In genomic region chr20:1118336-1119127, GRCh38 we compare ENCODE assay signal across 8 cellular contexts. TPM values are rescaled to one million over a fixed set of nuclear protein-coding genes. Genes with fewer than 3 reads are reported as not detected.
DNase-seq lines count a peak whose midpoint lies in the region; TF ChIP-seq lines count a peak whose summit lies in the region.

Gene PSMF1 (plus strand): TSS chr20:1118602. CDS start chr20:1118774, 172 bp downstream.

- H4K20me1 ChIP-seq in MM.1S (ENCODE audit: insufficient read depth, low read length) (no peaks in the 10 kb centered on the region), neural progenitor cell (ENCODE audit: low read depth) (peaks cover 11% of the 10 kb centered on the region)

- H3K36me3 ChIP-seq in HAP-1 (replicated peaks) (peaks cover 15% of the 10 kb centered on the region), MM.1S (replicated peaks; ENCODE audit: insufficient read depth, low read length) (no peaks in the 10 kb centered on the region), neural progenitor cell (no peaks in the 10 kb centered on the region)

- DNase-seq in G401 (ENCODE audit: low spot score) = peak; percentile 91
- peak; percentile 82 to 95 for DNase-seq in HAP-1 (ENCODE audit: low spot score in 2 of 2)
- DNase-seq in MM.1S = peak; percentile 95
- peak; percentile 61 for DNase-seq in SIG-M5 (lab: John Stamatoyannopoulos, UW)
- DNase-seq in activated gamma-delta T cell treated with Interleukin-2 at 50 U/mL for 16 hours = peak; percentile 96
- peak; percentile 91 to 97 for DNase-seq in foreskin fibroblast
- DNase-seq in neural progenitor cell (ENCODE audit: low spot score) = peak; percentile 96
- peak; percentile 73 for DNase-seq in stromal cell of bone marrow (ENCODE audit: low read depth)

- H3K79me2 ChIP-seq in MM.1S (ENCODE audit: low read length) (peaks cover 51% of the 10 kb centered on the region), neural progenitor cell (ENCODE audit: low read depth) (peaks cover 51% of the 10 kb centered on the region)

- in situ Hi-C loops in G401 (cut with HindIII; ENCODE audit: low sequenced_read_pairs) = no loop called here
- in situ Hi-C loops in HAP-1 (cut with MboI; ENCODE audit: low sequenced_read_pairs) = loop anchor here (25.0 kb wide), 1 partner anchor 344 kb away; the partner anchor contains the start of gene NSFL1C

- peak within 1 kb of the TSS; percentile 42 for H3K27ac Mint-ChIP-seq in neural progenitor cell

- H3K9me3 Mint-ChIP-seq in neural progenitor cell = no peaks in the 10 kb centered on the region

- peaks cover 28% of the 10 kb centered on the region for H3K4me1 Mint-ChIP-seq in neural progenitor cell

- H3F3A ChIP-seq in MM.1S (ENCODE audit: insufficient read depth, low read length) (no peaks in the 10 kb centered on the region), neural progenitor cell (ENCODE audit: low read depth) (no peaks in the 10 kb centered on the region)

- H3K27me3 Mint-ChIP-seq in neural progenitor cell (ENCODE audit: insufficient read depth, low read depth) = peaks cover 7% of the 10 kb centered on the region

- no peak for TF ChIP-seq CTCF in MM.1S (IDR thresholded peaks at IDR 0.05; ENCODE audit: low read length)
- TF ChIP-seq CTCF in foreskin fibroblast (IDR thresholded peaks at IDR 0.05; ENCODE audit: low read depth, low read length) = no peak
- no peak for TF ChIP-seq CTCF in neural progenitor cell (IDR thresholded peaks at IDR 0.05)

- H3K9me3 ChIP-seq in HAP-1 (no peaks in the 10 kb centered on the region), MM.1S (replicated peaks; ENCODE audit: insufficient read depth, low read length) (no peaks in the 10 kb centered on the region), neural progenitor cell (ENCODE audit: low read depth) (no peaks in the 10 kb centered on the region)

- H3K4me3 Mint-ChIP-seq in neural progenitor cell = peak within 1 kb of the TSS; percentile 96

- H3K4me1 ChIP-seq in HAP-1 = peaks cover 4% of the 10 kb centered on the region; the same call in 1 of the 2 replicates
- H3K4me1 ChIP-seq in MM.1S (ENCODE audit: low read length) = peaks cover 31% of the 10 kb centered on the region
- H3K4me1 ChIP-seq in neural progenitor cell = peaks cover 9% of the 10 kb centered on the region

- peak within 1 kb of the TSS; percentile 82 for H2AFZ ChIP-seq in MM.1S (ENCODE audit: low read length)
- H2AFZ ChIP-seq in neural progenitor cell (replicated peaks) = peak within 1 kb of the TSS; percentile 99

- H3K9ac ChIP-seq in MM.1S (ENCODE audit: low read length) (peak within 1 kb of the TSS; percentile 82), neural progenitor cell (peak within 1 kb of the TSS; percentile 83)

- H3K4me3 ChIP-seq in HAP-1 (peak within 1 kb of the TSS; percentile 99), MM.1S (ENCODE audit: low read length) (peak within 1 kb of the TSS; percentile 85), foreskin fibroblast (ENCODE audit: low read depth in 1 of 2, low read length in 2 of 2) (peak within 1 kb of the TSS; percentile 99 to 100), neural progenitor cell (peak within 1 kb of the TSS; percentile 99)

- peak within 1 kb of the TSS; percentile 41; the same call in 1 of the 2 replicates for H3K27ac ChIP-seq in MM.1S (ENCODE audit: low read length)
- H3K27ac ChIP-seq in neural progenitor cell = no peak within 1 kb of the TSS

- no peaks in the 10 kb centered on the region for H3K27me3 ChIP-seq in HAP-1 (ENCODE audit: low read depth)
- no peaks in the 10 kb centered on the region for H3K27me3 ChIP-seq in MM.1S (replicated peaks; ENCODE audit: insufficient read depth, low read length)
- no peaks in the 10 kb centered on the region for H3K27me3 ChIP-seq in neural progenitor cell

- H3K4me2 ChIP-seq in MM.1S (ENCODE audit: low read depth, low read length) (peak within 1 kb of the TSS; percentile 86), neural progenitor cell (peak within 1 kb of the TSS; percentile 96)

- peaks cover 5% of the 10 kb centered on the region for H3K36me3 Mint-ChIP-seq in neural progenitor cell

- no peaks in the 10 kb centered on the region for H3K9me2 ChIP-seq in MM.1S (replicated peaks; ENCODE audit: insufficient read depth, low read length)

RNA-seq across cellular contexts. Expression of gene PSMF1, which starts in this region (rescaled TPM):
- 84.9 and 95.9 TPM in 2 replicates for total RNA-seq in G401 (2014; rRNA removed; shearing (Covaris generic))
- total RNA-seq in neural progenitor cell (ENCODE audit: low replicate concordance) = 34.0 and 56.0 TPM in 2 replicates
